Comparison of ENCODE assay signal across 1 cellular context in the genomic region with DNA sequence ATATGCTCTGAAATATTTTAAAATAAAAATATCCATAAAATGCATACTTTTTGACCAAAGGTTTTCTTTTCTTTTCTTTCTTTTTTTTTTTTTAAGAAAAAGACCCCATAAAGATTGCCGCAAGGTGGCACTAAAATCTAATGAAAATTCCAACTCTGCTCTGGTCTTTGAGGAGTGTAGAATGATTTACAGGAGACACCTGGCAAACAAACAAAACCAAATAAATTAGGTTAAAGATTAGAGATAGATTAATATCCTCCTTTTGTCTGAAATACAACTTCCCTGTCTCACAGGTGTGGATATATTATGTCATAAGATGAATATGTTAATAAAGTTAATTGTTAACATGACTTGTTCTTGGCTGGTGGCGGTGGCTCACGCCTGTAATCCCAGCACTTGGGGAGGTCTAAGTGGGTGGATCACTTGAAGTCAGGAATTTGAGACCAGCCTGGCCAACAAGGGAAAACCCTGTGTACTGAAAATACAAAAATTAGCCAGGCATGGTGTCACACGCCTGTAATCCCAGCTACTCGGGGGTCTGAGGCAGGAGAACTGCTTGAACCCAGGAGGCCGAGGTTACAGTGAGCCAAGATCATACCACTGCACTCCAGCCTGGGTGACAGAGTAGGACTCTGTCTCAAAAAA.
A peak's percentile ranks its signal among the peaks of the same experiment; 100 is the strongest.
TF ChIP-seq lines count a peak whose summit lies in the region.

No MANE protein-coding gene starts in this region.

TF ChIP-seq in K562, 482 proteins besides CTCF, POLR2A, EP300 and RAD21 (continued from another document):
- TF ChIP-seq ZNF639 (CRISPR knock-in tag; conservative IDR thresholded peaks at IDR 0.05 in 1 of 2, IDR thresholded peaks at IDR 0.05 in 1 of 2) (0 out of 4 replicates have a peak, but pooled peaks of 1 of the 2 experiments have one; percentile 6), HINFP (tag; conservative IDR thresholded peaks at IDR 0.05; ENCODE audit: low read depth) (no peak), SIRT6 (IDR thresholded peaks at IDR 0.05; ENCODE audit: low read depth, low read length) (no peak), ZNF253 (CRISPR knock-in tag; conservative IDR thresholded peaks at IDR 0.05) (no peak), SUPT5H (IDR thresholded peaks at IDR 0.05) (no peak), CREB1 (IDR thresholded peaks at IDR 0.05) (no peak), CREB1 (CRISPR knock-in tag; IDR thresholded peaks at IDR 0.05) (no peak), SMAD4 (CRISPR knock-in tag; conservative IDR thresholded peaks at IDR 0.05) (no peak), KLF13 (tag; IDR thresholded peaks at IDR 0.05; ENCODE audit: borderline replicate concordance, low read depth) (no peak), ELF2 (CRISPR knock-in tag; IDR thresholded peaks at IDR 0.05) (no peak), ZNF12 (CRISPR knock-in tag; IDR thresholded peaks at IDR 0.05) (no peak), MBD2 (IDR thresholded peaks at IDR 0.05; ENCODE audit: borderline replicate concordance, low read depth) (no peak), ZBED1 (IDR thresholded peaks at IDR 0.05) (no peak), HCFC1 (IDR thresholded peaks at IDR 0.05; ENCODE audit: low read depth, low read length) (no peak), ZNF384 (IDR thresholded peaks at IDR 0.05; ENCODE audit: low read depth, low read length) (peak; percentile 93), MEF2D (tag; conservative IDR thresholded peaks at IDR 0.05; ENCODE audit: low read depth) (no peak), SAFB2 (IDR thresholded peaks at IDR 0.05; ENCODE audit: borderline replicate concordance, low read depth, low read length, severe bottlenecking) (no peak), BRCA1 (IDR thresholded peaks at IDR 0.05) (no peak), BRCA1 (CRISPR knock-in tag; IDR thresholded peaks at IDR 0.05) (no peak)
